12 cellular contexts compared by ENCODE assay signal in the genomic region with DNA sequence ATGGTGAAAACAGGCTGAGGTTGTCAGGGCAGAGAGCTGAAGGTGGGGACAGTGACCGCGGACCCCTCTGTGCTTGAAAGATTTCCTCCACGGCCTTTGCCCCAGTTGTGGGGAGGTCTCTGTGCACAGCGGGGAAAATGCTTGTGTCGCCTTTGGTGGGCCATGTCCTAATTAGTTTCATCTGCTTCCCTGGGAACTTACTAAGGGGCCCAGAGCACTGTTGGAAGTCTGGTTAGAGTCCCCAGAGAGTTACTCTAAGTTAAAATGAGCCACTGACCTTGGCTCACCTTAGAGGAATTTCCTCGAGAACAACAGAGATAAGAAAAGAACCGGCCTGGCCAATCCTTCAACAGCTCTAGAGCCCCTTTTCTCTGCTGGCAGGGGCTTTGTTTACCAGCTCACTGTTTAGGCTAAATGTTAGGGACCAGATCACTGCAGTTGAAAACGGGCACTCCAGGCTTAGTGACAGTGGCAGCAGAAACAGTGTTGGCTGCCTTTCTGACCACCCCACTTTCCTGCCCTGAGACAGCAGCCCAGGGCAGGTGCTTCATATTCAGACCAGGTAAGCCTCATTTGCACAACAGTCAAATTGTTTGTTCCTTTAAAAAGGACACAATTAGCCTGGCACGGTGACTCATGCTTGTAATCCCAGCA. TPM values are rescaled to one million over a fixed set of nuclear protein-coding genes. Genes with fewer than 3 reads are reported as not detected.
A peak's percentile ranks its signal among the peaks of the same experiment; 100 is the strongest.
DNase-seq lines count a peak whose midpoint lies in the region; ATAC-seq, FAIRE-seq and TF ChIP-seq lines count a peak whose summit lies in the region.
"Had no signal": no experiment of that assay in that cellular context is flagged by ENCODE, and none has a peak within 500 bp of the region (broad histone marks: within the 10 kb centered on the region; RNA-seq: fewer than 3 reads in every experiment).

No MANE protein-coding gene starts in this region.

- no peak for FAIRE-seq in GM12892 (lab: Jason Lieb, UNC)

- H3K4me3 ChIP-seq in iPS-20b (ENCODE audit: low read length) (peak overlapping the region; percentile 13; the same call in 1 of the 2 replicates), skeletal muscle tissue (ENCODE audit: low read length in 3 of 3) (peak overlapping the region in 1 of 3 donors; percentile 41)

- H3K27me3 ChIP-seq in iPS-20b (ENCODE audit: insufficient read depth, low read length) (no peaks in the 10 kb centered on the region), skeletal muscle tissue (ENCODE audit: control insufficient read depth in 3 of 3, insufficient read depth in 3 of 3, low read length in 3 of 3) (no peaks in the 10 kb centered on the region)

- peak overlapping the region; percentile 68 for H3K4me3 Mint-ChIP-seq in HFFc6
- peak overlapping the region in 1 of 5 experiments; percentile 24 for H3K4me3 Mint-ChIP-seq in brain
- H3K4me3 Mint-ChIP-seq: activated T-cell treated with anti-CD3 and anti-CD28 coated beads, Interleukin-2, amount 50 U/mL, for 24 hours had no signal

- no peak overlapping the region for H3K27ac ChIP-seq in iPS-20b (ENCODE audit: low read length)
- peak overlapping the region; percentile 52 for H3K27ac ChIP-seq in skeletal muscle tissue (ENCODE audit: low read depth, low read length)

- no peak for TF ChIP-seq CTCF in HFFc6 (IDR thresholded peaks at IDR 0.05)
- TF ChIP-seq CTCF in brain (conservative IDR thresholded peaks at IDR 0.05): no peak

- H3K9me3 ChIP-seq in iPS-20b (ENCODE audit: insufficient read depth, low read depth, low read length) (no peaks in the 10 kb centered on the region), skeletal muscle tissue (ENCODE audit: control insufficient read depth in 3 of 3, low read length in 3 of 3) (no peaks in the 10 kb centered on the region)
- H3K9me3 ChIP-seq: Caco-2 had no signal

- peaks cover 71% of the 10 kb centered on the region for H3K36me3 ChIP-seq in iPS-20b (ENCODE audit: insufficient read depth, low read depth, low read length)
- peaks cover 23 to 28% (median 27%) of the 10 kb centered on the region in 3 donors for H3K36me3 ChIP-seq in skeletal muscle tissue (ENCODE audit: control insufficient read depth in 3 of 3, insufficient read depth in 3 of 3, low read length in 3 of 3)

- DNase-seq in HFFc6 (no peak), NCI-H510A (lab: John Stamatoyannopoulos, UW) (no peak), GM12892 (ENCODE audit: insufficient read length) (no peak)
- no peak for DNase-seq in stimulated activated CD4-positive, alpha-beta T cell treated with anti-CD3 and anti-CD28 coated beads, Interleukin-4, amount 100 ng/mL, for 1 hour
- DNase-seq: activated T-cell treated with anti-CD3 and anti-CD28 coated beads, Interleukin-2, amount 50 U/mL, for 24 hours; Caco-2; NCI-H524 treated with DMSO at 0.1 percent for 48 hours; T1000 had no signal

- H3K9ac ChIP-seq in iPS-20b (ENCODE audit: low read depth, low read length) (no peak overlapping the region), skeletal muscle tissue (ENCODE audit: low read depth in 1 of 3, low read length in 3 of 3) (peak overlapping the region in 1 of 3 donors; percentile 45)

- ATAC-seq in GM21526 (IDR thresholded peaks at IDR 0.05; ENCODE audit: low FRiP score, unreplicated experiment): no peak

- no peaks in the 10 kb centered on the region; the same call in none of the 2 replicates for H3K27me3 Mint-ChIP-seq in HFFc6 (ENCODE audit: insufficient read depth)
- no peaks in the 10 kb centered on the region for H3K27me3 Mint-ChIP-seq in brain
- H3K27me3 Mint-ChIP-seq: activated T-cell treated with anti-CD3 and anti-CD28 coated beads, Interleukin-2, amount 50 U/mL, for 24 hours had no signal

- no peak for TF ChIP-seq POLR2A in GM12892 (IDR thresholded peaks at IDR 0.05; ENCODE audit: low read depth, low read length)

- H3K27ac Mint-ChIP-seq in HFFc6 (peak overlapping the region; percentile 89), brain (peak overlapping the region in 3 of 5 experiments; percentile 45 to 53 (median 49))

- H3K4me1 Mint-ChIP-seq in HFFc6 (ENCODE audit: low read depth): peaks cover 46% of the 10 kb centered on the region
- H3K4me1 Mint-ChIP-seq in brain: no peaks in the 10 kb centered on the region

- H3K9me3 Mint-ChIP-seq in HFFc6: no peaks in the 10 kb centered on the region
- H3K9me3 Mint-ChIP-seq in brain: peaks cover 0 to 5% (median 0%) of the 10 kb centered on the region in 5 experiments

- H3K36me3 Mint-ChIP-seq in HFFc6 (ENCODE audit: low read depth) (peaks cover 20% of the 10 kb centered on the region), brain (peaks cover 75% of the 10 kb centered on the region)

- H3K4me1 ChIP-seq in iPS-20b (ENCODE audit: insufficient read depth, low read length) (peaks cover 11% of the 10 kb centered on the region), skeletal muscle tissue (ENCODE audit: control insufficient read depth in 3 of 3, insufficient read depth in 3 of 3, low read length in 3 of 3) (peaks cover 18 to 23% (median 21%) of the 10 kb centered on the region in 3 donors)

RNA-seq across cellular contexts. Expression of gene CRCP, which starts 38.0 kb away (rescaled TPM):
- total RNA-seq in HFFc6 (2021; fragmentation: NEBNext Ultra II Directional; extraction: Animal tissue kit (Norgen Biotek cat#: 25700)): 10 to 100 TPM; 29.8 to 37.6 (median 33.7) TPM
- polyA plus RNA-seq in brain (ENCODE audit: insufficient read depth, low read depth, low replicate concordance): 41.2 TPM
- 26.6 TPM for total RNA-seq in skeletal muscle tissue
- polyA plus RNA-seq in GM12892 (2012; ENCODE audit: missing spikeins): 17.5 TPM

RNA-seq across cellular contexts. Expression of gene TPST1, which starts 52.5 kb away (rescaled TPM):
- total RNA-seq in HFFc6 (2021; fragmentation: NEBNext Ultra II Directional; extraction: Animal tissue kit (Norgen Biotek cat#: 25700)): 10 to 100 TPM; 21.7 to 36.1 (median 29.2) TPM
- 14.6 TPM for polyA plus RNA-seq in brain (ENCODE audit: insufficient read depth, low read depth, low replicate concordance)
- total RNA-seq in skeletal muscle tissue: 39.7 TPM
- 3.8 TPM for polyA plus RNA-seq in GM12892 (2012; ENCODE audit: missing spikeins)
